In the genomic region with DNA sequence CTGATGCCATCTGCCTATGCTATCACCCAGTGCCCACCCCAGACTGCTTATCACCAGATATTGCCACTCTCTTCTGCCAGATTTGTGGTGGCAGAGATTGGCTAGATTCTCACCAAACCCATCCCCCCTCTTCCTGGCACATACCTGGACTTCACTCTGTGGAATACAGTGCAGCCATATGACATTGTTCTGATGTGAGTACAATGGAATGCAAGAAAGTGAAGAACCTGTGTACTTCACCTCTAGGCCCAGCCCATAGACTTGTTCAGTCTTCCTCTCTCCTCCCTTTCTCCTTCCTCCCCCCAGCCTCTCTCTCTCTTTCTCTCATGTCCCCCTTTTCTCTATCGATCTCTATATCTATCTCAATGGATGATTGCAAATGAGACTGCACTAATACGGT, we compare ENCODE assay signal across 25 cellular contexts. TPM values are rescaled to one million over a fixed set of nuclear protein-coding genes. Genes with fewer than 3 reads are reported as not detected.
"Had no signal": no experiment of that assay in that cellular context is flagged by ENCODE, and none has a peak within 500 bp of the region (broad histone marks: within the 10 kb centered on the region; RNA-seq: fewer than 3 reads in every experiment).

No MANE protein-coding gene starts in this region.

- ATAC-seq: esophagus mucosa; heart right ventricle; right cardiac atrium; stimulated activated memory B cell treated with anti-CD40 and anti-IgM and Interleukin-4, amounts not matched to agents 10 μg/mL and 1 μg/mL and 100 μg/mL, for 72 hours had no signal

- FAIRE-seq: endothelial cell of umbilical vein, frontal cortex, islet of Langerhans, pancreas, small intestine had no signal

- DNase-seq: cerebellar nuclear complex; colonic mucosa; effector CD4-positive, alpha-beta T cell; endodermal cell; heart right ventricle; hypothalamus; kidney glomerular epithelial cell; left ventricle myocardium inferior; mesendoderm; naive B cell; occipital lobe; pancreas; right cardiac atrium; small intestine; stimulated activated CD4-positive, alpha-beta T cell treated with anti-CD3 and anti-CD28 coated beads, Interleukin-4, amount 100 ng/mL, for 24 hours; tibial artery; upper lobe of left lung had no signal

RNA-seq across cellular contexts. Expression of gene NTRK3, which starts 46.9 kb away (rescaled TPM):
- total RNA-seq: dermis microvascular lymphatic vessel endothelial cell, endothelial cell of umbilical vein, fibroblast of lung, progenitor cell of endocrine pancreas had no signal
